24 cellular contexts compared by ENCODE assay signal in the genomic region with DNA sequence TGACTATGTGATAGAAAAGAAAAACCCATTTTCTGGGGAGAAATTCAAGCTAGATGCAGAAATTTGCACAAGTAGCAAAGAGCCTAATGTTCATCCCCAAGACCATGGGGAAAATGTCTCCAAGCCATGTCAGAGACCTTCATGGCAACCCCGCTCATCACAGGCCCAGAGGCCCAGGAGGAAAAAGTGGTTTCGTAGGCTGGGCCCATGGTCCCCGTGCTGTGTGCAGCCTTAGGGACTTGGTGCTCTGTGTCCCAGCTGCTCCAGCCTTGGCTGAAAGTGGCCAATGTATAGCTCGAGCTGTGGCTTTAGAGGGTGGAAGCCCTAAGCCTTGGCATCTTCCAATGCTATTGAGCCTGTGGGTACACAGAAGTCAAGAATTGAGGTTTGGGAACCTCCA.
"Had no signal": no experiment of that assay in that cellular context is flagged by ENCODE, and none has a peak within 500 bp of the region (broad histone marks: within the 10 kb centered on the region; RNA-seq: fewer than 3 reads in every experiment).

No MANE protein-coding gene starts in this region.

- H3K9me3 ChIP-seq: colonic mucosa, esophagus muscularis mucosa, esophagus squamous epithelium, gastrocnemius medialis, gastroesophageal sphincter had no signal

- H3K27me3 ChIP-seq: colonic mucosa, dorsolateral prefrontal cortex, esophagus muscularis mucosa, esophagus squamous epithelium, foreskin keratinocyte, gastrocnemius medialis, gastroesophageal sphincter, heart left ventricle, heart right ventricle had no signal

- DNase-seq: colonic mucosa; cortex of kidney; dermis blood vessel endothelial cell; dorsolateral prefrontal cortex; effector CD4-positive, alpha-beta T cell; effector CD8-positive, alpha-beta T cell; effector memory CD4-positive, alpha-beta T cell; effector memory CD8-positive, alpha-beta T cell; endodermal cell; erythroblast; esophagus squamous epithelium; foreskin fibroblast; foreskin keratinocyte; foreskin melanocyte; gastrocnemius medialis; glutamatergic neuron; head of caudate nucleus; heart left ventricle; heart right ventricle had no signal

- H3K27ac ChIP-seq: colonic mucosa, coronary artery, dorsolateral prefrontal cortex, epithelial cell of prostate, esophagus muscularis mucosa, esophagus squamous epithelium, foreskin keratinocyte, gastrocnemius medialis, gastroesophageal sphincter, heart left ventricle, heart right ventricle had no signal

- H3K4me3 ChIP-seq: colonic mucosa, coronary artery, dorsolateral prefrontal cortex, esophagus muscularis mucosa, esophagus squamous epithelium, gastrocnemius medialis, gastroesophageal sphincter, heart left ventricle, heart right ventricle had no signal

- H3K4me1 ChIP-seq: colonic mucosa, esophagus muscularis mucosa, esophagus squamous epithelium, foreskin keratinocyte, gastrocnemius medialis, gastroesophageal sphincter, heart left ventricle, heart right ventricle had no signal

- ATAC-seq: effector memory CD8-positive, alpha-beta T cell; esophagus mucosa; foreskin keratinocyte; gastrocnemius medialis; gastroesophageal sphincter; heart left ventricle; heart right ventricle had no signal

- H3K36me3 ChIP-seq: colonic mucosa, esophagus muscularis mucosa, esophagus squamous epithelium, gastrocnemius medialis, gastroesophageal sphincter, heart left ventricle, heart right ventricle had no signal
